In the genomic region with DNA sequence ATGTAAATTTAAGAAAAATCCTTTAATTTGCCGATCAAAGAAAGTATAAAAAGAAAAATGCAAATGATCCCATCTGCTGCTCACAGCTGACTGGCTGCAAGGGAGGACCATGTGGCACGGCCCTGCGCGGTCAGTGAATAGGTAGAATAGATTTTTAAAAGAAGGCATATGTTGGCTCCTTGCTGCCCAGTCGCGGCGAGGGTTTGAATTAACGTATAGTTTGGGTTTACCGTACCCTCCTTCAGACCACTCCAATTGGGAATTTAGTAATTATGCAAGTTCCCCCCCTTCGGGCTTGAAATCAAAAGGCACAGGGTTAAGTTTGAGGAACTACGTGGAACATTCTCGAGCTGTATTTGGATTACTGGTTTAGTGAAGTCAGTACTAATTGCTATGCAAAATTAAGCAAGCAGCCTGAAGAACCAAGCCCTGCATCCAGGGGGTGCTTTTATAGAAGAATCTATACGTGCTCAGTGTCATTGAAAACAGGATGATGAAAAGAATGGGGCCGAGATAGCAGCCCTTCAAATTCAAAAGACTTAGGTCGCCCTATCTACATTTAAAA, we compare ENCODE assay signal across 8 cellular contexts. TPM values are rescaled to one million over a fixed set of nuclear protein-coding genes. Genes with fewer than 3 reads are reported as not detected.
A peak's percentile ranks its signal among the peaks of the same experiment; 100 is the strongest.
DNase-seq lines count a peak whose midpoint lies in the region; ATAC-seq and TF ChIP-seq lines count a peak whose summit lies in the region.

No MANE protein-coding gene starts in this region.

- peaks cover 16% of the 10 kb centered on the region for H3K4me1 ChIP-seq in A673 (ENCODE audit: insufficient read depth, low read length, poor library complexity, severe bottlenecking)
- peaks cover 12% of the 10 kb centered on the region for H3K4me1 ChIP-seq in osteoblast (ENCODE audit: insufficient read depth, low read length)

- H3K4me3 ChIP-seq in A673 (ENCODE audit: low read depth, low read length, poor library complexity, severe bottlenecking): peak overlapping the region; percentile 72
- H3K4me3 ChIP-seq in foreskin fibroblast (ENCODE audit: low read depth in 1 of 2, low read length in 2 of 2): peak overlapping the region; percentile 62 to 64
- H3K4me3 ChIP-seq in osteoblast (ENCODE audit: insufficient read depth, low read length): peak overlapping the region; percentile 75

- CTCF ChIA-PET in A673 (lab: Charles Lee): interaction anchor here (0.5 kb wide), 2 partner anchors 25 to 602 kb away, joined by 3 to 4 read pairs; no protein-coding TSS in a partner anchor
- CTCF ChIA-PET in GM10248 (lab: Yijun Ruan, JAX): interaction anchor here (0.7 to 1.6 kb wide), 7 partner anchors 14 to 456 kb away, joined by 3 to 6 read pairs (median 4); a partner anchor contains a TSS

- intact Hi-C loops in A673 (cut with micrococcal nuclease; ENCODE audit: unreplicated experiment): no loop called here

- peak overlapping the region; percentile 95 for H3K4me2 ChIP-seq in osteoblast (ENCODE audit: insufficient read depth, low read length)

- peak overlapping the region; percentile 80 for H2AFZ ChIP-seq in osteoblast (ENCODE audit: low read length)

- H3K27ac ChIP-seq in A673 (ENCODE audit: low read depth, low read length, poor library complexity, severe bottlenecking): no peak overlapping the region
- H3K27ac ChIP-seq in osteoblast (ENCODE audit: low read depth, low read length): no peak overlapping the region

- no TSS peak for BruUV-seq in A673 (replicated peaks; lab: Mats Ljungman, UMichigan)

- no peaks in the 10 kb centered on the region for H3K79me2 ChIP-seq in osteoblast (ENCODE audit: insufficient read depth, low read length)

- ATAC-seq in GM18907 (IDR thresholded peaks at IDR 0.05; ENCODE audit: unreplicated experiment): peak; percentile 35

- no peaks in the 10 kb centered on the region for H3K36me3 ChIP-seq in A673 (ENCODE audit: insufficient read depth, low read length, poor library complexity, severe bottlenecking)
- no peaks in the 10 kb centered on the region for H3K36me3 ChIP-seq in osteoblast (ENCODE audit: insufficient read depth, low read length)

- DNase-seq in A673 (ENCODE audit: low spot score) (peak; percentile 72), NCI-H2196 (lab: John Stamatoyannopoulos, UW; ENCODE audit: unreplicated experiment) (peak; percentile 74), foreskin fibroblast (peak in 1 of 2 donors; percentile 72), osteoblast (ENCODE audit: insufficient read length, low spot score, missing footprints) (peak; percentile 88), GM19238 (ENCODE audit: insufficient read length, low spot score) (no peak), GM10248 (ENCODE audit: extremely low spot score) (no peak)
- peak; percentile 2 for DNase-seq in activated CD4-positive, alpha-beta T cell treated with anti-CD3 and anti-CD28 coated beads, Interleukin-2, amount 50 U/mL, for 1 hour

- TF ChIP-seq CTCF in A673 (conservative IDR thresholded peaks at IDR 0.05; ENCODE audit: low read depth, low read length): peak; percentile 35; the same call in 1 of the 2 replicates
- no peak for TF ChIP-seq CTCF in foreskin fibroblast (IDR thresholded peaks at IDR 0.05; ENCODE audit: low read depth, low read length)
- no peak for TF ChIP-seq CTCF in osteoblast (IDR thresholded peaks at IDR 0.05; ENCODE audit: extremely low read depth, low read depth, low read length)
- TF ChIP-seq CTCF in GM10248 (IDR thresholded peaks at IDR 0.05; ENCODE audit: control extremely low read depth, extremely low read depth, low read depth, missing control alignments): no peak

- H3K9me3 ChIP-seq in A673 (ENCODE audit: low read depth, low read length, poor library complexity, severe bottlenecking) (no peaks in the 10 kb centered on the region), osteoblast (ENCODE audit: low read depth, low read length) (no peaks in the 10 kb centered on the region)

- H3K27me3 ChIP-seq in A673 (replicated peaks; ENCODE audit: insufficient read depth, low read depth, low read length, poor library complexity) (no peaks in the 10 kb centered on the region), osteoblast (ENCODE audit: insufficient read depth, low read length) (peaks cover 22% of the 10 kb centered on the region)

- POLR2A ChIA-PET in A673 (lab: Charles Lee; ENCODE audit: low non-redundant PET): interaction anchor here (0.6 kb wide), 1 partner anchor 9 kb away, joined by 4 read pairs; no protein-coding TSS in a partner anchor
- POLR2A ChIA-PET in GM10248 (lab: Yijun Ruan, JAX): interaction anchor here (1.0 kb wide), 1 partner anchor 343 kb away, joined by 3 read pairs; a partner anchor contains a TSS

- no peaks in the 10 kb centered on the region for H4K20me1 ChIP-seq in osteoblast (ENCODE audit: insufficient read depth, low read length)

RNA-seq across cellular contexts. Expression of a gene that starts 1.1 kb away (rescaled TPM):
- 9.9 and 10.9 TPM in 2 replicates for total RNA-seq in A673 (2021)
- 3.2 and 3.6 TPM in 2 replicates for total RNA-seq in osteoblast

Comparison
In these comparisons a context has a peak if more than half of its experiments do, and no peak if none do; other contexts are left out.
1. DNase-seq: peak in A673 (single experiment), NCI-H2196 (single experiment), activated CD4-positive, alpha-beta T cell treated with anti-CD3 and anti-CD28 coated beads, Interleukin-2, amount 50 U/mL, for 1 hour (single experiment) and osteoblast (single experiment); none in GM19238 (single experiment) and GM10248 (single experiment).
2. Peak in every context shown above with its lines, with median percentiles within 50 percentile points of each other: H3K4me3 ChIP-seq.